8 cellular contexts compared by ENCODE assay signal in genomic region chr6:100460650-100461204, GRCh38. TPM values are rescaled to one million over a fixed set of nuclear protein-coding genes. Genes with fewer than 3 reads are reported as not detected.
DNase-seq lines count a peak whose midpoint lies in the region; ATAC-seq and TF ChIP-seq lines count a peak whose summit lies in the region.

No MANE protein-coding gene starts in this region.

- POLR2A ChIA-PET in BJ (lab: Charles Lee), result interaction anchor here (1.3 kb wide), 1 partner anchor 284 kb away, joined by 7 read pairs; no protein-coding TSS in a partner anchor

- peaks cover 10% of the 10 kb centered on the region for H3K36me3 ChIP-seq in BJ (ENCODE audit: control insufficient read depth, insufficient read depth, low read length)

- no peaks in the 10 kb centered on the region for H3K27me3 ChIP-seq in BJ (ENCODE audit: control insufficient read depth, insufficient read depth, low read length)

- TF ChIP-seq CTCF in BJ (IDR thresholded peaks at IDR 0.05; ENCODE audit: insufficient read depth, low read depth, low read length), result peak; percentile 81

- no peak for ATAC-seq in HG03457 (IDR thresholded peaks at IDR 0.05; ENCODE audit: unreplicated experiment)

- CTCF ChIA-PET in BJ (lab: Yijun Ruan, JAX), result interaction anchor here (0.6 to 11.7 kb wide), 26 partner anchors 12 to 599 kb away, joined by 3 to 161 read pairs (median 3); no protein-coding TSS in a partner anchor

- DNase-seq in BJ (ENCODE audit: low read depth) (no peak), HK-2 (ENCODE audit: unreplicated experiment) (peak; percentile 38), SK-MEL-5 (ENCODE audit: low read depth, low spot score) (peak; percentile 36), kidney tubule cell (ENCODE audit: low spot score) (peak; percentile 62), hypothalamus (lab: John Stamatoyannopoulos, UW) (no peak), medulla oblongata (ENCODE audit: extremely low spot score) (no peak)
- DNase-seq in activated naive CD4-positive, alpha-beta T cell (lab: John Stamatoyannopoulos, UW), result no peak

- in situ Hi-C loops in SK-MEL-5 (cut with HindIII; ENCODE audit: low pct_unique_long_range_greater_than_20kb, low sequenced_read_pairs), result no loop called here

- peak overlapping the region; percentile 74 for H3K4me3 ChIP-seq in BJ (ENCODE audit: low read depth, low read length)

RNA-seq across cellular contexts. Expression of gene SIM1, which starts 4.0 kb away (rescaled TPM):
- 27.1 and 32.9 TPM in 2 replicates for polyA plus RNA-seq in BJ (2011; rRNA removed)
- polyA minus RNA-seq in BJ (2011; rRNA and poly(A)+ RNA removed), result 83.2 and 105 TPM in 2 replicates
- not detected in 2 replicates for total RNA-seq in SK-MEL-5 (2014; rRNA removed; shearing (Covaris generic))
- polyA plus RNA-seq in SK-MEL-5 (2015; cell fraction: cytosol; rRNA removed), result not detected in 2 replicates
- polyA plus RNA-seq in SK-MEL-5 (2015; cell fraction: nucleus; rRNA removed), result not detected in 2 replicates

Comparison
In these comparisons a context has a peak if more than half of its experiments do, and no peak if none do; other contexts are left out.
1. DNase-seq: peak in HK-2 (single experiment), SK-MEL-5 (single experiment) and kidney tubule cell (single experiment); none in BJ (single experiment), activated naive CD4-positive, alpha-beta T cell (0 of 4), hypothalamus (0 of 51) and medulla oblongata (single experiment).